In the genomic region with DNA sequence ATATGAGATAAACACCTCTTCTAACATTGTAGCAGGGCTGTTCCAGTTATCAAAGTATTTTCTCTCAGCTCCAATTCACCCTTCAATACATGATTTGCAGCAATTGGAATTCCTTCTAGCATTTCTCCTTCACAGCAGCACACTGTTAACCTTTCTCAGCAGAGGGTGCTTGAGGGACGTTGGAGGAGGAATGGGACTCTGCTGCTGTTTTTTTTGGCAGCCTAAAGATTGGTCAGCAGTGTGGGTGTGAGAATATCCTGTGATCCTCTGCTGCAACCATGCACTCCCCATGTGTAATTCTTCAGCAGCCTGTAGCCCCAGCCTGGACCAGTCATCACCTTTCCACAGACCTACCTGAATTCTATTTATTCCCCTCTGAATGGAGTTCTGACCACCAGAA, we compare ENCODE assay signal across 23 cellular contexts.
A peak's percentile ranks its signal among the peaks of the same experiment; 100 is the strongest.
DNase-seq lines count a peak whose midpoint lies in the region; ATAC-seq and TF ChIP-seq lines count a peak whose summit lies in the region.
"Had no signal": no experiment of that assay in that cellular context is flagged by ENCODE, and none has a peak within 500 bp of the region (broad histone marks: within the 10 kb centered on the region; RNA-seq: fewer than 3 reads in every experiment).

No MANE protein-coding gene starts in this region.

- no peaks in the 10 kb centered on the region for H4K20me1 ChIP-seq in fibroblast of lung (ENCODE audit: control insufficient read depth, extremely low read depth, insufficient read depth, low read length)
- H4K20me1 ChIP-seq: BLaER1 treated with 17β-estradiol and CSF1 and Interleukin-3, amounts not matched to agents 10 nM and 100 nM had no signal

- no peak for TF ChIP-seq POLR2A in transverse colon (IDR thresholded peaks at IDR 0.05)

- H3K9ac ChIP-seq in fibroblast of lung (ENCODE audit: insufficient read depth, low read length) = no peak overlapping the region
- H3K9ac ChIP-seq: BLaER1 treated with 17β-estradiol and CSF1 and Interleukin-3, amounts not matched to agents 10 nM and 100 nM had no signal

- H3K27ac ChIP-seq in fibroblast of lung (ENCODE audit: insufficient read depth, low read length) = no peak overlapping the region
- H3K27ac ChIP-seq in transverse colon = no peak overlapping the region
- no peak overlapping the region for H3K27ac ChIP-seq in left lung
- H3K27ac ChIP-seq: BLaER1 treated with 17β-estradiol and CSF1 and Interleukin-3, amounts not matched to agents 10 nM and 100 nM; HL-60; SJCRH30; upper lobe of right lung had no signal

- H3K36me3 ChIP-seq in fibroblast of lung (ENCODE audit: control insufficient read depth, insufficient read depth, low read length) (no peaks in the 10 kb centered on the region), transverse colon (no peaks in the 10 kb centered on the region), left lung (no peaks in the 10 kb centered on the region)
- H3K36me3 ChIP-seq: BLaER1 treated with 17β-estradiol and CSF1 and Interleukin-3, amounts not matched to agents 10 nM and 100 nM; SJCRH30; upper lobe of right lung had no signal

- TF ChIP-seq EP300 in transverse colon (IDR thresholded peaks at IDR 0.05; ENCODE audit: low read depth) = no peak

- no peak overlapping the region for H2AFZ ChIP-seq in fibroblast of lung (ENCODE audit: low read length)

- H3K9me3 ChIP-seq in fibroblast of lung (ENCODE audit: control insufficient read depth, insufficient read depth, low read depth, low read length) (no peaks in the 10 kb centered on the region), transverse colon (no peaks in the 10 kb centered on the region), left lung (no peaks in the 10 kb centered on the region)
- H3K9me3 ChIP-seq: BLaER1 treated with 17β-estradiol and CSF1 and Interleukin-3, amounts not matched to agents 10 nM and 100 nM; SJCRH30; upper lobe of right lung had no signal

- DNase-seq in LHCN-M2 (ENCODE audit: low read depth) (peak; percentile 5), astrocyte of the spinal cord (ENCODE audit: low read depth, low spot score) (peak; percentile 37), fibroblast of lung (ENCODE audit: low read depth in 2 of 2) (peak; percentile 49 to 63), non-pigmented ciliary epithelial cell (ENCODE audit: low read depth) (peak; percentile 11), transverse colon (no peak), left lung (no peak), NCI-H2107 (lab: John Stamatoyannopoulos, UW) (no peak)
- DNase-seq: activated CD4-positive, alpha-beta T cell treated with anti-CD3 and anti-CD28 coated beads, Interleukin-2, amount 10 ng/mL, durations not matched to agents 24 days and 14 days; activated CD8-positive, alpha-beta memory T cell treated with anti-CD3 and anti-CD28 coated beads for 24 hours; activated effector memory CD4-positive, alpha-beta T cell treated with Interleukin-2 at 50 U/mL for 16 hours; GF-D8; Kasumi-1; NCI-H1436 treated with DMSO at 0.1 percent for 48 hours; NCI-H748 treated with DMSO at 0.1 percent for 48 hours; SJCRH30; stimulated activated naive CD4-positive, alpha-beta T cell; T1000; upper lobe of right lung had no signal

- intact Hi-C loops in transverse colon (cut with DNase I; ENCODE audit: low total_unique reads) = no loop called here
- intact Hi-C loops in left lung (cut with DNase I) = no loop called here

- no peak overlapping the region for H3K4me2 ChIP-seq in fibroblast of lung (ENCODE audit: extremely low read depth, insufficient read depth, low read length)
- H3K4me2 ChIP-seq: BLaER1 treated with 17β-estradiol and CSF1 and Interleukin-3, amounts not matched to agents 10 nM and 100 nM had no signal

- no peaks in the 10 kb centered on the region for H3K27me3 ChIP-seq in fibroblast of lung (ENCODE audit: control insufficient read depth, insufficient read depth, low read length)
- H3K27me3 ChIP-seq in transverse colon = no peaks in the 10 kb centered on the region
- H3K27me3 ChIP-seq in left lung = no peaks in the 10 kb centered on the region
- H3K27me3 ChIP-seq: BLaER1 treated with 17β-estradiol and CSF1 and Interleukin-3, amounts not matched to agents 10 nM and 100 nM; SJCRH30; upper lobe of right lung had no signal

- no peaks in the 10 kb centered on the region for H3K79me2 ChIP-seq in fibroblast of lung (ENCODE audit: control insufficient read depth, insufficient read depth, low read length)

- TF ChIP-seq CTCF in astrocyte of the spinal cord (IDR thresholded peaks at IDR 0.05; ENCODE audit: low read depth, low read length) = peak; percentile 5
- TF ChIP-seq CTCF in fibroblast of lung (conservative IDR thresholded peaks at IDR 0.05 in 1 of 2, IDR thresholded peaks at IDR 0.05 in 1 of 2; ENCODE audit: low read depth in 1 of 2, low read length in 2 of 2) = no peak
- no peak for TF ChIP-seq CTCF in transverse colon (IDR thresholded peaks at IDR 0.05)
- TF ChIP-seq CTCF in left lung (IDR thresholded peaks at IDR 0.05) = no peak

- in situ Hi-C loops in astrocyte of the spinal cord (cut with HindIII; ENCODE audit: low sequenced_read_pairs) = no loop called here
- in situ Hi-C loops in transverse colon (cut with MboI; ENCODE audit: low pct_ligation_motif_present in 1 of 4, low pct_unique_long_range_greater_than_20kb in 1 of 4, low sequenced_read_pairs in 3 of 4) = no loop called here

- no peaks in the 10 kb centered on the region for H3K4me1 ChIP-seq in fibroblast of lung (ENCODE audit: control insufficient read depth, extremely low read depth, insufficient read depth, low read length)
- H3K4me1 ChIP-seq in transverse colon = no peaks in the 10 kb centered on the region
- H3K4me1 ChIP-seq in left lung = no peaks in the 10 kb centered on the region
- H3K4me1 ChIP-seq: BLaER1 treated with 17β-estradiol and CSF1 and Interleukin-3, amounts not matched to agents 10 nM and 100 nM; SJCRH30; upper lobe of right lung had no signal

- H3K4me3 ChIP-seq in astrocyte of the spinal cord (ENCODE audit: low read depth, low read length) = no peak overlapping the region
- H3K4me3 ChIP-seq in fibroblast of lung (replicated peaks in 1 of 4; ENCODE audit: control extremely low read depth in 1 of 4, insufficient read depth in 1 of 4, low read depth in 3 of 4, low read length in 4 of 4) = no peak overlapping the region
- H3K4me3 ChIP-seq in transverse colon = no peak overlapping the region
- H3K4me3 ChIP-seq in left lung = no peak overlapping the region
- H3K4me3 ChIP-seq: BLaER1 treated with 17β-estradiol and CSF1 and Interleukin-3, amounts not matched to agents 10 nM and 100 nM; SJCRH30; upper lobe of right lung had no signal

- WGBS in transverse colon (ENCODE audit: low coverage in 1 of 2), 2 donors = 54% methylated on average over 1 of the region's 1 CpG; no CpG with 5 or more reads in 1 of the 2 donors

- no peak for ATAC-seq in esophagus mucosa
- ATAC-seq in left lung = no peak
- ATAC-seq: activated naive CD4-positive, alpha-beta T cell treated with anti-CD3 and anti-CD28 coated beads, Interleukin-2, amount 50 U/mL, for 72 hours; HCT116; upper lobe of right lung had no signal

Comparison
In these comparisons a context has a peak if more than half of its experiments do, and no peak if none do; other contexts are left out.
1. DNase-seq: peak in LHCN-M2 (single experiment), astrocyte of the spinal cord (single experiment), fibroblast of lung (2 of 2) and non-pigmented ciliary epithelial cell (single experiment); none in transverse colon (single experiment), left lung (0 of 2) and NCI-H2107 (single experiment).